9 cellular contexts compared by ENCODE assay signal in the genomic region with DNA sequence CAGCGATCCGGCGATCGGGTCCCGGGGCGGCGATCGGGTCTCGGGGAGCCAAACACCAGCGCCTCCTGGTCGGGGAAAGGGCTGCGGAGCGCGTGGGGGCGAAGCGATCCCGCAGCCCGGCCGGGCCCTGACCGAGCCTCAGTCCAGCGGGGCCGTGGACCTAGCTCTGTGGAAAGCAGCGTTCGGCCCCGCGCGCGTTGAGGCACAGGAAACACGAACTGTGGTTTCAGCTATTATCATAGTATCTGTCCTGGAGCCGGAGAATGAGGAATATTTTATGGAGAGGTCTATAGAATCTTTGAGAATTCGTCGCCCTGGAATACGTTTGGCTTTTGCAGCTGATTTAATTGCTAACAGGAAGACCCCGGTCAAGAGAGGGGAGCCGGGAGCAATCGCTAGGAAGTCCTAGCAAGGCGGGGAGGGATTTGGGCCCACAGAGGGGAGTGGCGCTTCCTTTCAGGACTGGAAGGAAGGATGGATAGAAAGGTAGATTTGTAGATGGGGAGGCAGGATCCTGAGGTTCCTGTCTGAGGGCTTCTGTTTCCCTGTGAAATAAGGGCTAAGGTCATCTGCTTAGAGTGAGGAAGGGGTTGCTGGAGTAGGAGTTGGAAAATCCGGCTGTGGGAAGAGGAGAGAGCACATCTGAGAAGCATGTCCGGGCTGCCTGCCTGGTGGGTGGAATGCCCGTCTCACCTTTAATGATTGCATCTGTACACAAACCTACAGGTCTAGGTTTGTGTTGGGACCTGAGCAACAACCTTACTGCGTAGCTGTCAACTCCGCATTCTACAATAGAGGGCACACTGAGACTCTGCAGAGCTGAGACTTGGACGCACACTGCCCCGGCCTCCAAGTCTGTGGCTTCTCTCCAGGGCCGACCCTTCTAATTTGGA. TPM values are rescaled to one million over a fixed set of nuclear protein-coding genes. Genes with fewer than 3 reads are reported as not detected.
DNase-seq lines count a peak whose midpoint lies in the region; ATAC-seq and TF ChIP-seq lines count a peak whose summit lies in the region.
"Had no signal": no experiment of that assay in that cellular context is flagged by ENCODE, and none has a peak within 500 bp of the region (broad histone marks: within the 10 kb centered on the region; RNA-seq: fewer than 3 reads in every experiment).

No MANE protein-coding gene starts in this region.

- no peaks in the 10 kb centered on the region for H3K27me3 ChIP-seq in kidney epithelial cell (ENCODE audit: control insufficient read depth, insufficient read depth, low read length)
- H3K27me3 ChIP-seq in stomach = no peaks in the 10 kb centered on the region

- intact Hi-C loops in MCF 10A (cut with micrococcal nuclease) = loop anchor here (1.0 kb wide), 1 partner anchor 90 kb away; the partner anchor contains the start of gene ABCA3
- intact Hi-C loops in stomach (cut with DNase I; ENCODE audit: low total_unique reads) = no loop called here

- peaks cover 20% of the 10 kb centered on the region for H3K4me1 Mint-ChIP-seq in MCF 10A (ENCODE audit: insufficient read depth, unreplicated experiment)

- no peaks in the 10 kb centered on the region for H3K9me3 Mint-ChIP-seq in MCF 10A (ENCODE audit: unreplicated experiment)

- DNase-seq in D341Med (ENCODE audit: low spot score) = peak; percentile 38
- peak; percentile 57 for DNase-seq in NCI-H69 (lab: John Stamatoyannopoulos, UW)
- peak; percentile 42 for DNase-seq in MCF 10A (ENCODE audit: unreplicated experiment)
- DNase-seq in kidney epithelial cell (ENCODE audit: low read depth) = no peak
- no peak for DNase-seq in stomach
- no peak for DNase-seq in SW 1271 (lab: John Stamatoyannopoulos, UW)
- DNase-seq in HK-2 (ENCODE audit: unreplicated experiment) = no peak

- no peak for TF ChIP-seq POLR2A in stomach (IDR thresholded peaks at IDR 0.05)

- H3K36me3 ChIP-seq in kidney epithelial cell (ENCODE audit: control insufficient read depth, insufficient read depth, low read length) = no peaks in the 10 kb centered on the region
- H3K36me3 ChIP-seq in stomach = peaks cover 4 to 16% (median 13%) of the 10 kb centered on the region in 4 donors

- 2 to 7% (median 3%) methylated on average over 26 to 46 of the region's 46 CpGs for WGBS in stomach, 5 donors

- ATAC-seq in GM21529 (IDR thresholded peaks at IDR 0.05; ENCODE audit: unreplicated experiment) = peak; percentile 5

- TF ChIP-seq EP300 in stomach (IDR thresholded peaks at IDR 0.05) = no peak

- peak overlapping the region; percentile 86 for H3K4me3 Mint-ChIP-seq in MCF 10A (ENCODE audit: unreplicated experiment)

- no peaks in the 10 kb centered on the region for H3K9me3 ChIP-seq in stomach

- POLR2A ChIA-PET in MCF 10A (lab: Yijun Ruan, JAX) = interaction anchor here (0.8 to 2.1 kb wide), 17 partner anchors 12 to 179 kb away, joined by 3 to 10 read pairs (median 4); partner anchors contain the start of genes ECI1, NTN3, TBC1D24 and TEDC2

- TF ChIP-seq CTCF in MCF 10A (IDR thresholded peaks at IDR 0.05; ENCODE audit: unreplicated experiment) (peak; percentile 15), kidney epithelial cell (IDR thresholded peaks at IDR 0.05; ENCODE audit: insufficient read depth, low read length, poor library complexity, severe bottlenecking) (peak; percentile 10), stomach (IDR thresholded peaks at IDR 0.05) (no peak)

- peaks cover 11% of the 10 kb centered on the region for H3K36me3 Mint-ChIP-seq in MCF 10A (ENCODE audit: insufficient read depth, unreplicated experiment)

- BruUV-seq in MCF 10A (replicated peaks; lab: Mats Ljungman, UMichigan) = TSS peak; percentile 29

- peaks cover 12 to 29% (median 19%) of the 10 kb centered on the region in 4 donors for H3K4me1 ChIP-seq in stomach

- H3K27ac ChIP-seq in stomach = peak overlapping the region; percentile 9 to 85 (median 80)

- H3K27me3 Mint-ChIP-seq in MCF 10A (ENCODE audit: insufficient read depth, unreplicated experiment) = no peaks in the 10 kb centered on the region

- H3K4me3 ChIP-seq in kidney epithelial cell (ENCODE audit: low read depth, low read length) (peak overlapping the region; percentile 78), stomach (peak overlapping the region; percentile 65 to 97 (median 89))

- peak overlapping the region; percentile 16 for H3K27ac Mint-ChIP-seq in MCF 10A (ENCODE audit: low read depth, unreplicated experiment)

- CTCF ChIA-PET in MCF 10A (lab: Yijun Ruan, JAX) = interaction anchor here (0.5 to 2.5 kb wide), 16 partner anchors 9 to 1704 kb away, joined by 3 to 15 read pairs (median 4); partner anchors contain the start of gene CCDC78

RNA-seq across cellular contexts. Expression of gene CCNF, which starts 0.8 kb away (rescaled TPM):
- 7.5 and 11.9 TPM in 2 replicates for total RNA-seq in MCF 10A (2022)
- total RNA-seq in kidney epithelial cell = 7.4 and 8.6 TPM in 2 replicates
- 1 to 10 TPM; 1.3 to 7.8 (median 5.2) TPM for total RNA-seq in stomach
- polyA plus RNA-seq in stomach = 1 to 10 TPM in 2 of 3 donors, under 1 TPM in 1; 0.46 to 3.6 (median 1.9) TPM

RNA-seq across cellular contexts. Expression of gene TEDC2, which starts 29.9 kb away (rescaled TPM):
- 3.5 and 6.9 TPM in 2 replicates for total RNA-seq in MCF 10A (2022)
- 12.0 and 14.2 TPM in 2 replicates for total RNA-seq in kidney epithelial cell
- 1 to 10 TPM in 3 of 5 donors, not detected in 2; 1.3 to 3.8 (median 3.6) TPM for total RNA-seq in stomach
- 1 to 10 TPM in 2 of 3 donors, not detected in 1; 1.5 to 2.7 TPM for polyA plus RNA-seq in stomach

RNA-seq across cellular contexts. Expression of gene NTN3, which starts 41.1 kb away (rescaled TPM):
- total RNA-seq in MCF 10A (2022) (not detected in 2 replicates), kidney epithelial cell (0.17 and 0.41 TPM in 2 replicates), stomach (1 to 10 TPM in 1 of 5 donors, not detected in 4; 1.8 TPM)
- not detected for polyA plus RNA-seq in stomach
- total RNA-seq: T-helper 1 cell treated with Interleukin-12 subunit alpha and Interleukin-12 subunit beta and Interleukin-4 antibody, amounts not matched to agents 30 ng/mL and 1 ng/mL, for 36 hours had no signal

RNA-seq across cellular contexts. Expression of gene TBC1D24, which starts 44.9 kb away (rescaled TPM):
- 7.6 and 8.1 TPM in 2 replicates for total RNA-seq in MCF 10A (2022)
- total RNA-seq in kidney epithelial cell = 14.5 and 15.9 TPM in 2 replicates
- total RNA-seq in stomach = 10 to 100 TPM in 4 of 5 donors, 1 to 10 TPM in 1; 5.0 to 35.6 (median 18.7) TPM
- 1 to 10 TPM; 3.2 to 4.2 (median 3.4) TPM for polyA plus RNA-seq in stomach

Comparison
In these comparisons a context has a peak if more than half of its experiments do, and no peak if none do; other contexts are left out.
1. DNase-seq: peak in D341Med (single experiment), NCI-H69 (single experiment) and MCF 10A (single experiment); none in kidney epithelial cell (single experiment), stomach (single experiment), SW 1271 (0 of 2) and HK-2 (single experiment).
2. CTCF ChIP-seq: peak in MCF 10A (single experiment) and kidney epithelial cell (single experiment); none in stomach (0 of 7).